ENCODE assay signal across 8 cellular contexts in genomic region chr7:26365077-26365896, GRCh38.
DNase-seq lines count a peak whose midpoint lies in the region; ATAC-seq and FAIRE-seq lines count a peak whose summit lies in the region.

No MANE protein-coding gene starts in this region.

- H3K27ac Mint-ChIP-seq in T-helper 17 cell, result peak overlapping the region; percentile 67

- peaks cover 3% of the 10 kb centered on the region for H3K4me1 Mint-ChIP-seq in T-helper 17 cell

- peak; percentile 95 for FAIRE-seq in islet of Langerhans (lab: Jason Lieb, UNC)

- no peak overlapping the region for H3K4me3 Mint-ChIP-seq in T-helper 17 cell

- no peaks in the 10 kb centered on the region for H3K27me3 Mint-ChIP-seq in T-helper 17 cell

- peak; percentile 44 for ATAC-seq in GM18508 (IDR thresholded peaks at IDR 0.05; ENCODE audit: insufficient read depth, unreplicated experiment)
- peak; percentile 61 for ATAC-seq in HG02981 (IDR thresholded peaks at IDR 0.05; ENCODE audit: unreplicated experiment)
- ATAC-seq in T-helper 17 cell, result peak; percentile 85

- H3K9me3 ChIP-seq in T-helper 17 cell (ENCODE audit: control insufficient read depth, low read length, poor library complexity, severe bottlenecking), result no peaks in the 10 kb centered on the region

- DNase-seq in AG08396 (ENCODE audit: low spot score), result peak; percentile 52
- DNase-seq in NCI-H2029 (lab: John Stamatoyannopoulos, UW), result peak; percentile 64
- DNase-seq in T-helper 17 cell, result peak in 1 of 3 donors; percentile 41
- DNase-seq in brain pericyte (ENCODE audit: low read depth, low spot score), result peak; percentile 37
- peak; percentile 50 for DNase-seq in stimulated activated CD4-positive, alpha-beta T cell treated with anti-CD3 and anti-CD28 coated beads, Interleukin-2, amount 100 ng/mL, for 4 hours (ENCODE audit: low read depth)

- H3K36me3 Mint-ChIP-seq in T-helper 17 cell (ENCODE audit: low read depth), result no peaks in the 10 kb centered on the region
